In genomic region chr20:35000922-35001595, GRCh38 we compare ENCODE assay signal across 21 cellular contexts.
"Had no signal": no experiment of that assay in that cellular context is flagged by ENCODE, and none has a peak within 500 bp of the region (broad histone marks: within the 10 kb centered on the region; RNA-seq: fewer than 3 reads in every experiment).

No MANE protein-coding gene starts in this region.

- H3K9me3 Mint-ChIP-seq: activated naive CD8-positive, alpha-beta T cell treated with anti-CD3 and anti-CD28 coated beads, Interleukin-2, amount 10 ng/mL, durations not matched to agents 7 days and 5 days; activated T-helper 2 cell treated with anti-CD3 and anti-CD28 coated beads, Interferon-gamma antibody, Interleukin-2, Interleukin-4, amounts not matched to agents 10 μg/mL and 5 μg/mL and 100 μg/mL, durations not matched to agents 14 hours and 24 hours and 36 hours; neural crest cell; stimulated activated naive CD8-positive, alpha-beta T cell treated with anti-CD3 and anti-CD28 coated beads, Interleukin-15, Interleukin-2, amounts not matched to agents 100 ng/mL and 50 ng/mL, for 24 hours; T-cell had no signal

- H3K4me1 ChIP-seq: pancreas had no signal

- H3K27ac ChIP-seq: gastroesophageal sphincter, pancreas, SK-N-MC, skin epidermis, suprapubic skin had no signal

- H3K4me3 ChIP-seq: gastroesophageal sphincter, pancreas, SK-N-MC, skin epidermis, suprapubic skin had no signal

- H3K4me1 Mint-ChIP-seq: neural crest cell had no signal

- ATAC-seq: gastroesophageal sphincter, pancreas, T-cell had no signal

- H3K27me3 Mint-ChIP-seq: activated naive CD8-positive, alpha-beta T cell treated with anti-CD3 and anti-CD28 coated beads, Interleukin-2, amount 10 ng/mL, durations not matched to agents 7 days and 5 days; stimulated activated naive CD8-positive, alpha-beta T cell treated with anti-CD3 and anti-CD28 coated beads, Interleukin-15, Interleukin-2, amounts not matched to agents 100 ng/mL and 50 ng/mL, for 24 hours; T-cell had no signal

- H3K27ac Mint-ChIP-seq: activated naive CD8-positive, alpha-beta T cell treated with anti-CD3 and anti-CD28 coated beads, Interleukin-2, amount 10 ng/mL, durations not matched to agents 7 days and 5 days; activated T-helper 2 cell treated with anti-CD3 and anti-CD28 coated beads, Interferon-gamma antibody, Interleukin-2, Interleukin-4, amounts not matched to agents 10 μg/mL and 5 μg/mL and 100 μg/mL, durations not matched to agents 14 hours and 24 hours and 36 hours; stimulated activated naive CD8-positive, alpha-beta T cell treated with anti-CD3 and anti-CD28 coated beads, Interleukin-15, Interleukin-2, amounts not matched to agents 100 ng/mL and 50 ng/mL, for 24 hours; T-cell had no signal

- DNase-seq: activated CD4-positive, alpha-beta T cell treated with anti-CD3 and anti-CD28 coated beads for 1 hour; activated CD4-positive, alpha-beta T cell treated with anti-CD3 and anti-CD28 coated beads, Interleukin-2, amount 50 U/mL, for 4 hours; activated naive CD8-positive, alpha-beta T cell treated with anti-CD3 and anti-CD28 coated beads, Interleukin-2, amount 10 ng/mL, durations not matched to agents 7 days and 5 days; activated T-cell treated with anti-CD3 and anti-CD28 coated beads for 4 hours; anterior cingulate cortex; erythroblast; islet precursor cell; retina; stimulated activated CD4-positive, alpha-beta T cell treated with anti-CD3 and anti-CD28 coated beads, Interleukin-4, amount 100 ng/mL, for 4 hours; stimulated activated CD8-positive, alpha-beta memory T cell treated with anti-CD3 and anti-CD28 coated beads, Interleukin-4, amount 100 ng/mL, for 48 hours; T-cell; T1000; trophoblast cell had no signal

- H3K4me3 Mint-ChIP-seq: activated naive CD8-positive, alpha-beta T cell treated with anti-CD3 and anti-CD28 coated beads, Interleukin-2, amount 10 ng/mL, durations not matched to agents 7 days and 5 days; neural crest cell; stimulated activated naive CD8-positive, alpha-beta T cell treated with anti-CD3 and anti-CD28 coated beads, Interleukin-15, Interleukin-2, amounts not matched to agents 100 ng/mL and 50 ng/mL, for 24 hours; T-cell had no signal

- H3K27me3 ChIP-seq: gastroesophageal sphincter, pancreas, suprapubic skin had no signal

- H3K9me3 ChIP-seq: gastroesophageal sphincter, pancreas, suprapubic skin had no signal
